ENCODE assay signal across 8 cellular contexts in genomic region chr20:2742934-2743559, GRCh38. TPM values are rescaled to one million over a fixed set of nuclear protein-coding genes. Genes with fewer than 3 reads are reported as not detected.
DNase-seq lines count a peak whose midpoint lies in the region; ATAC-seq, FAIRE-seq and TF ChIP-seq lines count a peak whose summit lies in the region.

No MANE protein-coding gene starts in this region.

- peak; percentile 41 for DNase-seq in NCI-H2227 (lab: John Stamatoyannopoulos, UW; ENCODE audit: unreplicated experiment)
- no peak for DNase-seq in NCI-H2227 treated with DMSO at 0.1 percent for 48 hours (lab: John Stamatoyannopoulos, UW)
- DNase-seq in NCI-H1436 (lab: John Stamatoyannopoulos, UW) = peak; percentile 88
- peak; percentile 39 for DNase-seq in T-helper 22 cell (ENCODE audit: low read depth)
- peak; percentile 21 for DNase-seq in astrocyte (ENCODE audit: low read depth)
- peak; percentile 82 for DNase-seq in islet precursor cell
- DNase-seq in stimulated activated CD4-positive, alpha-beta T cell treated with anti-CD3 and anti-CD28 coated beads, Interleukin-4, amount 100 ng/mL, for 24 hours = peak; percentile 80

- H3K9me3 ChIP-seq in astrocyte (ENCODE audit: insufficient read depth, low read depth, low read length) = no peaks in the 10 kb centered on the region

- H3K4me2 ChIP-seq in astrocyte (ENCODE audit: low read length) = no peak overlapping the region

- H4K20me1 ChIP-seq in astrocyte (ENCODE audit: insufficient read depth, low read length) = no peaks in the 10 kb centered on the region

- no peaks in the 10 kb centered on the region for H3K79me2 ChIP-seq in astrocyte (ENCODE audit: insufficient read depth, low read length)

- no peaks in the 10 kb centered on the region for H3K4me1 ChIP-seq in astrocyte (ENCODE audit: insufficient read depth, low read length)

- peak overlapping the region; percentile 65 for H3K4me3 Mint-ChIP-seq in astrocyte (ENCODE audit: unreplicated experiment)

- H3K27ac ChIP-seq in astrocyte (ENCODE audit: low read depth, low read length) = no peak overlapping the region

- H2AFZ ChIP-seq in astrocyte (ENCODE audit: low read depth, low read length) = no peak overlapping the region

- no peaks in the 10 kb centered on the region for H3K9me3 Mint-ChIP-seq in astrocyte (ENCODE audit: unreplicated experiment)

- TF ChIP-seq CTCF in astrocyte (IDR thresholded peaks at IDR 0.05; ENCODE audit: insufficient read depth, low read depth, low read length) = peak; percentile 75

- H3K27me3 ChIP-seq in astrocyte (ENCODE audit: insufficient read depth, low read length) = peaks cover 42% of the 10 kb centered on the region

- no peak overlapping the region for H3K9ac ChIP-seq in astrocyte (ENCODE audit: low read length)

- no peak for FAIRE-seq in astrocyte (lab: Jason Lieb, UNC)

- H3K36me3 ChIP-seq in astrocyte (ENCODE audit: insufficient read depth, low read length) = no peaks in the 10 kb centered on the region

- H3K27ac Mint-ChIP-seq in astrocyte (ENCODE audit: unreplicated experiment) = no peak overlapping the region

- no peaks in the 10 kb centered on the region for H3K4me1 Mint-ChIP-seq in astrocyte (ENCODE audit: low read depth, unreplicated experiment)

- no peaks in the 10 kb centered on the region for H3K36me3 Mint-ChIP-seq in astrocyte (ENCODE audit: low read depth, unreplicated experiment)

- ATAC-seq in HG03432 (IDR thresholded peaks at IDR 0.05; ENCODE audit: unreplicated experiment) = no peak

- H3K4me3 ChIP-seq in astrocyte (ENCODE audit: insufficient read depth, low read depth, low read length) = no peak overlapping the region

- H3K27me3 Mint-ChIP-seq in astrocyte (ENCODE audit: low read depth, unreplicated experiment) = peaks cover 82% of the 10 kb centered on the region

RNA-seq across cellular contexts. Expression of gene EBF4, which starts 50.5 kb away (rescaled TPM):
- 2.3 and 4.1 TPM in 2 replicates for total RNA-seq in astrocyte

RNA-seq across cellular contexts. Expression of gene CPXM1, which starts 57.4 kb away (rescaled TPM):
- total RNA-seq in astrocyte = 10.6 and 10.9 TPM in 2 replicates
